ENCODE assay signal across 16 cellular contexts in genomic region chr11:102551188-102551781, GRCh38. TPM values are rescaled to one million over a fixed set of nuclear protein-coding genes. Genes with fewer than 3 reads are reported as not detected.
DNase-seq lines count a peak whose midpoint lies in the region; ATAC-seq, FAIRE-seq and TF ChIP-seq lines count a peak whose summit lies in the region.
"Had no signal": no experiment of that assay in that cellular context is flagged by ENCODE, and none has a peak within 500 bp of the region (broad histone marks: within the 10 kb centered on the region; RNA-seq: fewer than 3 reads in every experiment).

No MANE protein-coding gene starts in this region.

- H3K36me3 ChIP-seq in SJSA1, result no peaks in the 10 kb centered on the region
- H3K36me3 ChIP-seq: colonic mucosa, sigmoid colon had no signal

- H3K9me3 Mint-ChIP-seq in nephron progenitor cell, result no peaks in the 10 kb centered on the region
- H3K9me3 Mint-ChIP-seq: activated CD4-positive, alpha-beta T cell treated with anti-CD3 and anti-CD28 coated beads, Interleukin-2, amount 10 ng/mL, durations not matched to agents 24 days and 14 days; CD4-positive, alpha-beta memory T cell had no signal

- no peak for ATAC-seq in HG03354 (IDR thresholded peaks at IDR 0.05; ENCODE audit: poor library complexity, severe bottlenecking, unreplicated experiment)

- no peaks in the 10 kb centered on the region for H3K27me3 ChIP-seq in SJSA1 (replicated peaks)
- H3K27me3 ChIP-seq: colonic mucosa, sigmoid colon had no signal

- H3K9me3 ChIP-seq in SJSA1 (replicated peaks), result no peaks in the 10 kb centered on the region
- H3K9me3 ChIP-seq: colonic mucosa, sigmoid colon, SK-N-SH had no signal

- FAIRE-seq in GM12892 (lab: Jason Lieb, UNC), result peak; percentile 91

- H3K27ac ChIP-seq in SJSA1, result peak overlapping the region; percentile 83
- H3K27ac ChIP-seq: colonic mucosa, sigmoid colon had no signal

- H3K27me3 Mint-ChIP-seq in nephron progenitor cell (ENCODE audit: low read depth, poor library complexity), result no peaks in the 10 kb centered on the region

- H3K4me1 ChIP-seq in SJSA1 (replicated peaks), result peaks cover 29% of the 10 kb centered on the region
- H3K4me1 ChIP-seq: colonic mucosa had no signal

- TF ChIP-seq CTCF in nephron progenitor cell (IDR thresholded peaks at IDR 0.05), result no peak

- DNase-seq in Ammon's horn (ENCODE audit: low spot score) (peak; percentile 17), GM12892 (ENCODE audit: insufficient read length) (no peak), SJSA1 (ENCODE audit: low read depth in 1 of 2, low spot score in 2 of 2) (no peak), medulla oblongata (ENCODE audit: extremely low spot score) (peak; percentile 44), nephron progenitor cell (no peak), NCI-H128 (lab: John Stamatoyannopoulos, UW; ENCODE audit: unreplicated experiment) (no peak), NCI-H1048 (lab: John Stamatoyannopoulos, UW) (no peak)
- DNase-seq: activated CD4-positive, alpha-beta T cell treated with anti-CD3 and anti-CD28 coated beads, Interleukin-2, amount 10 ng/mL, durations not matched to agents 24 days and 14 days; activated CD8-positive, alpha-beta memory T cell treated with anti-CD3 and anti-CD28 coated beads, Interleukin-2, amount 50 U/mL, for 48 hours; CD4-positive, alpha-beta memory T cell; colonic mucosa; NCI-H510A treated with DMSO at 0.1 percent for 48 hours; sigmoid colon; SK-N-SH; stimulated activated CD4-positive, alpha-beta T cell treated with anti-CD3 and anti-CD28 coated beads, Interleukin-2, amount 100 ng/mL, for 24 hours had no signal

- no peak overlapping the region for H3K4me3 ChIP-seq in SJSA1
- H3K4me3 ChIP-seq: colonic mucosa, sigmoid colon had no signal

- H3K27ac Mint-ChIP-seq in nephron progenitor cell, result no peak overlapping the region
- H3K27ac Mint-ChIP-seq: activated CD4-positive, alpha-beta T cell treated with anti-CD3 and anti-CD28 coated beads, Interleukin-2, amount 10 ng/mL, durations not matched to agents 24 days and 14 days had no signal

- H3K36me3 Mint-ChIP-seq in nephron progenitor cell (ENCODE audit: low read depth), result no peaks in the 10 kb centered on the region
- H3K36me3 Mint-ChIP-seq: CD4-positive, alpha-beta memory T cell had no signal

- no peak for TF ChIP-seq POLR2A in GM12892 (IDR thresholded peaks at IDR 0.05; ENCODE audit: low read depth, low read length)

- H3K4me1 Mint-ChIP-seq in nephron progenitor cell, result no peaks in the 10 kb centered on the region
- H3K4me1 Mint-ChIP-seq: CD4-positive, alpha-beta memory T cell had no signal

- no peak overlapping the region for H3K4me3 Mint-ChIP-seq in nephron progenitor cell
- H3K4me3 Mint-ChIP-seq: activated CD4-positive, alpha-beta T cell treated with anti-CD3 and anti-CD28 coated beads, Interleukin-2, amount 10 ng/mL, durations not matched to agents 24 days and 14 days; CD4-positive, alpha-beta memory T cell had no signal

RNA-seq across cellular contexts. Expression of gene MMP7, which starts 20.7 kb away (rescaled TPM):
- 5.7 TPM for polyA plus RNA-seq in GM12892 (2012; ENCODE audit: missing spikeins)
- total RNA-seq in SJSA1 (2014; rRNA removed; shearing (Covaris generic)), result 0.34 TPM in 1 of 2 replicates, not detected in the other
- total RNA-seq: activated CD4-positive, alpha-beta T cell treated with anti-CD3 and anti-CD28 coated beads, Interleukin-2, amount 10 ng/mL, durations not matched to agents 24 days and 14 days; CD4-positive, alpha-beta memory T cell; sigmoid colon had no signal
- polyA plus RNA-seq: CD4-positive, alpha-beta memory T cell had no signal

Comparison
In these comparisons a context has a peak if more than half of its experiments do, and no peak if none do; other contexts are left out.
1. DNase-seq: peak in Ammon's horn (single experiment) and medulla oblongata (single experiment); none in GM12892 (single experiment), SJSA1 (0 of 2), nephron progenitor cell (single experiment), NCI-H128 (single experiment) and NCI-H1048 (single experiment).